In the genomic region with DNA sequence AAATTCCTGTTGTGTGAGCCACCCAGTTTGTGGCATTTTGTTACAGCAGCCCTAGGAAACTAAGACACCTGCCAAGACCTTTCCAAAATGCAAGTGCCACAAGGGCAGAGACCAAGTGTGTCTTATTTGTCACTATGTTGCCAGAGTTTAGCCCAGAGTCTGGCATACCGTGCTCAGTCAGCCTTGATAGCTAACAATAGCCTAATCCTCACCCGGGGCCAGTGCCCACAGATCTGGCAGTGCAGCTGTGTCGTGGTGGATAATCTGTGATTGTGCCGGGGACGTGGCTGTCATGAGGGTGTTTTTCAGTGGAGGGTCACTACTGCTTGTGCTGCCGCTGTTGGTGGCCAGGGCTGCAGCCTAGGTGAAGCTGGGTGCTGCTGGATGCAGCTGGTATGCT, we compare ENCODE assay signal across 22 cellular contexts. TPM values are rescaled to one million over a fixed set of nuclear protein-coding genes. Genes with fewer than 3 reads are reported as not detected.
"Had no signal": no experiment of that assay in that cellular context is flagged by ENCODE, and none has a peak within 500 bp of the region (broad histone marks: within the 10 kb centered on the region; RNA-seq: fewer than 3 reads in every experiment).

No MANE protein-coding gene starts in this region.

- H3K79me2 ChIP-seq: hepatocyte had no signal

- ATAC-seq: left lung; naive thymus-derived CD4-positive, alpha-beta T cell; psoas muscle had no signal

- H3K36me3 ChIP-seq: colonic mucosa, left lung, neutrophil had no signal

- DNase-seq: cerebellar nuclear complex; colonic mucosa; dermis blood vessel endothelial cell; effector CD8-positive, alpha-beta T cell; foreskin melanocyte; kidney glomerular epithelial cell; left lung; mesenchymal stem cell; naive thymus-derived CD4-positive, alpha-beta T cell; nephron progenitor cell; psoas muscle; small intestine; stimulated activated CD4-positive, alpha-beta T cell treated with anti-CD3 and anti-CD28 coated beads, Interleukin-12 subunit alpha, Interleukin-12 subunit beta, amount 100 ng/mL, for 4 hours; stimulated activated naive CD4-positive, alpha-beta T cell treated with Interleukin-2 at 50 U/mL for 16 hours; trophoblast cell had no signal

- H3K27ac ChIP-seq: colonic mucosa, hepatocyte, left lung, neutrophil, psoas muscle had no signal

- H3K4me1 Mint-ChIP-seq: naive thymus-derived CD4-positive, alpha-beta T cell; nephron progenitor cell had no signal

- H3K27ac Mint-ChIP-seq: naive thymus-derived CD4-positive, alpha-beta T cell; nephron progenitor cell had no signal

- H3K4me3 ChIP-seq: colonic mucosa, hepatocyte, left lung, lung, psoas muscle had no signal

- H3K36me3 Mint-ChIP-seq: naive thymus-derived CD4-positive, alpha-beta T cell had no signal

- H3K9me3 ChIP-seq: colonic mucosa, left lung, neutrophil, psoas muscle had no signal

- H2AFZ ChIP-seq: hepatocyte had no signal

- H3K4me1 ChIP-seq: colonic mucosa, left lung, psoas muscle had no signal

- H3K4me2 ChIP-seq: hepatocyte had no signal

- FAIRE-seq: islet of Langerhans, small intestine had no signal

- H3K4me3 Mint-ChIP-seq: naive thymus-derived CD4-positive, alpha-beta T cell; nephron progenitor cell had no signal

- H3K9me3 Mint-ChIP-seq: naive thymus-derived CD4-positive, alpha-beta T cell; nephron progenitor cell had no signal

- H3K27me3 ChIP-seq: colonic mucosa, hepatocyte, left lung, neutrophil had no signal

RNA-seq across cellular contexts. Expression of gene MEP1B, which starts 53.5 kb away (rescaled TPM):
- total RNA-seq: dermis blood vessel endothelial cell, left lung, lung, osteoblast had no signal
- polyA plus RNA-seq: esophagus, lung, urinary bladder had no signal
